In the genomic region with DNA sequence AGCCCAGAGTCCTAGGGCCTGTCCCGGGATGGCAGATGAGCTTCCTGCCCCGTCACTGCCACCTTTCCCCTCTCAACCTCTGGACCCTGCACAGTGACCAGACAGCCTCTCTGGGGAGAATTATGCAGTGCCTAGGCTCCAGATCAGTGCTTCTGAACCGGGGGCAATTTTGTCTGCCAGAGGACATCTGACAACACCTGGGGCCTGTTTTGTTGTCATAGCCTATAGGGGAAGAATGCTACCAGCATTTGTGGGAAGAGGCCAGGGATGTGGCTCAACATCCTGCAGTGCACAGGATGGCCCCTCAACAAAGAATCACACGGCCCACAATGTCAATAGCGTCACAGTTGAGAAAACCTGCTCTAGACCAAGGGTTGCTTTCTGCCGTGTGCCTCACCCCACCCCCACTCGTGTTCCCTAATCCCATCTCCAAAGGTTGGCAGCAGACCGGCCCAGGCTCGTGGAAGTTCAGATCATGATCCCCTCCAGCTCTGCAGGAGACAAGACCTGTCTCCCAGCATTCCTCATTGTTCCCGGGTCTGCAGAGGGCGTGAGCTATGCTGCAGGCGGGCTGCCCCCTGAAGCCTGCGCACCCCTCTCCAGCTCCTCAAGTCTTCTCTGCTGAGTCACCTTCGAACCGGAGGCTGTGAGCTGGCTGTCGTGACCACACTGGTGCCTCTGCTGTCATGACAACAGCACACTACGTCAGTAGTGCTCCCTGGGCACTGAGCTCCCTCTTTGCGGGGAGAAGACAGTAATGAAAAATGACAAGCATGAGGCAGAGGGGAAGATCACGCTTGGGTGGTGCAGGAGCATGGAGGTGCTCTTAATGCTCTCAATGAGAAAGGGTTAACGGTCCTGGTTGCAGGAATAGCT, we compare ENCODE assay signal across 1 cellular context.
TF ChIP-seq lines count a peak whose summit lies in the region.

No MANE protein-coding gene starts in this region.

TF ChIP-seq in HepG2, 621 proteins besides CTCF, POLR2A, EP300 and RAD21 (continued from another document and continues in another):
- TF ChIP-seq, protein P1, sequence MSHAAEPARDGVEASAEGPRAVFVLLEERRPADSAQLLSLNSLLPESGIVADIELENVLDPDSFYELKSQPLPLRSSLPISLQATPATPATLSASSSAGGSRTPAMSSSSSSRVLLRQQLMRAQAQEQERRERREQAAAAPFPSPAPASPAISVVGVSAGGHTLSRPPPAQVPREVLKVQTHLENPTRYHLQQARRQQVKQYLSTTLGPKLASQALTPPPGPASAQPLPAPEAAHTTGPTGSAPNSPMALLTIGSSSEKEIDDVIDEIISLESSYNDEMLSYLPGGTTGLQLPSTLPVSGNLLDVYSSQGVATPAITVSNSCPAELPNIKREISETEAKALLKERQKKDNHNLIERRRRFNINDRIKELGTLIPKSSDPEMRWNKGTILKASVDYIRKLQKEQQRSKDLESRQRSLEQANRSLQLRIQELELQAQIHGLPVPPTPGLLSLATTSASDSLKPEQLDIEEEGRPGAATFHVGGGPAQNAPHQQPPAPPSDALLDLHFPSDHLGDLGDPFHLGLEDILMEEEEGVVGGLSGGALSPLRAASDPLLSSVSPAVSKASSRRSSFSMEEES (CRISPR knock-in tag; IDR thresholded peaks at IDR 0.05), result peak; percentile 53
- TF ChIP-seq ZNF724P (CRISPR knock-in tag; IDR thresholded peaks at IDR 0.05; ENCODE audit: borderline replicate concordance) (no peak), ZNF30 (CRISPR knock-in tag; IDR thresholded peaks at IDR 0.05) (no peak), TOE1 (CRISPR knock-in tag; IDR thresholded peaks at IDR 0.05) (no peak), ZNF101 (CRISPR knock-in tag; IDR thresholded peaks at IDR 0.05; ENCODE audit: borderline replicate concordance, low read depth) (no peak), GFI1 (CRISPR knock-in tag; IDR thresholded peaks at IDR 0.05; ENCODE audit: borderline replicate concordance) (peak; percentile 33; the same call in 1 of the 2 replicates), ZNF496 (CRISPR knock-in tag; IDR thresholded peaks at IDR 0.05; ENCODE audit: insufficient replicate concordance) (no peak), KLF12 (CRISPR knock-in tag; IDR thresholded peaks at IDR 0.05; ENCODE audit: borderline replicate concordance) (no peak), NFYC (CRISPR knock-in tag; IDR thresholded peaks at IDR 0.05) (no peak; the same call in 1 of the 2 replicates), ERF (CRISPR knock-in tag; IDR thresholded peaks at IDR 0.05) (peak; percentile 31; the same call in 1 of the 2 replicates), YEATS4 (CRISPR knock-in tag; IDR thresholded peaks at IDR 0.05; ENCODE audit: borderline replicate concordance) (peak; percentile 61; the same call in 1 of the 2 replicates), REL (CRISPR knock-in tag; conservative IDR thresholded peaks at IDR 0.05) (peak; percentile 28; the same call in 1 of the 2 replicates), PPARG (CRISPR knock-in tag; conservative IDR thresholded peaks at IDR 0.05) (peak; percentile 97), HMGA1 (CRISPR knock-in tag; conservative IDR thresholded peaks at IDR 0.05) (no peak), ZBTB8A (CRISPR knock-in tag; IDR thresholded peaks at IDR 0.05; ENCODE audit: borderline replicate concordance, low read depth) (no peak), MAFG (CRISPR knock-in tag; IDR thresholded peaks at IDR 0.05) (peak; percentile 75; the same call in 1 of the 2 replicates), ZFP36L1 (CRISPR knock-in tag; IDR thresholded peaks at IDR 0.05) (peak; percentile 65; the same call in 1 of the 2 replicates), MAFK (conservative IDR thresholded peaks at IDR 0.05 in 1 of 2, IDR thresholded peaks at IDR 0.05 in 1 of 2; ENCODE audit: low read length in 2 of 2) (peak; percentile 0 to 62; a peak in 2 of 4 replicates), HNF4A (CRISPR knock-in tag; IDR thresholded peaks at IDR 0.05) (peak; percentile 89), FOXA3 (CRISPR knock-in tag; IDR thresholded peaks at IDR 0.05) (peak; percentile 76), FOXM1 (CRISPR knock-in tag; IDR thresholded peaks at IDR 0.05) (no peak), ETV6 (CRISPR knock-in tag; conservative IDR thresholded peaks at IDR 0.05) (no peak), ZNF160 (CRISPR knock-in tag; IDR thresholded peaks at IDR 0.05) (0 out of 2 replicates have a peak, but pooled peaks have one; percentile 63), SYNCRIP (IDR thresholded peaks at IDR 0.05; ENCODE audit: insufficient read depth, low read depth, low read length) (no peak), POLR2AphosphoS5 (IDR thresholded peaks at IDR 0.05; ENCODE audit: low read depth, low read length) (peak; percentile 60)
- TF ChIP-seq, protein P2, sequence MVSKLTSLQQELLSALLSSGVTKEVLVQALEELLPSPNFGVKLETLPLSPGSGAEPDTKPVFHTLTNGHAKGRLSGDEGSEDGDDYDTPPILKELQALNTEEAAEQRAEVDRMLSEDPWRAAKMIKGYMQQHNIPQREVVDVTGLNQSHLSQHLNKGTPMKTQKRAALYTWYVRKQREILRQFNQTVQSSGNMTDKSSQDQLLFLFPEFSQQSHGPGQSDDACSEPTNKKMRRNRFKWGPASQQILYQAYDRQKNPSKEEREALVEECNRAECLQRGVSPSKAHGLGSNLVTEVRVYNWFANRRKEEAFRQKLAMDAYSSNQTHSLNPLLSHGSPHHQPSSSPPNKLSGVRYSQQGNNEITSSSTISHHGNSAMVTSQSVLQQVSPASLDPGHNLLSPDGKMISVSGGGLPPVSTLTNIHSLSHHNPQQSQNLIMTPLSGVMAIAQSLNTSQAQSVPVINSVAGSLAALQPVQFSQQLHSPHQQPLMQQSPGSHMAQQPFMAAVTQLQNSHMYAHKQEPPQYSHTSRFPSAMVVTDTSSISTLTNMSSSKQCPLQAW (CRISPR knock-in tag; IDR thresholded peaks at IDR 0.05), result peak; percentile 74
- TF ChIP-seq, protein P3, sequence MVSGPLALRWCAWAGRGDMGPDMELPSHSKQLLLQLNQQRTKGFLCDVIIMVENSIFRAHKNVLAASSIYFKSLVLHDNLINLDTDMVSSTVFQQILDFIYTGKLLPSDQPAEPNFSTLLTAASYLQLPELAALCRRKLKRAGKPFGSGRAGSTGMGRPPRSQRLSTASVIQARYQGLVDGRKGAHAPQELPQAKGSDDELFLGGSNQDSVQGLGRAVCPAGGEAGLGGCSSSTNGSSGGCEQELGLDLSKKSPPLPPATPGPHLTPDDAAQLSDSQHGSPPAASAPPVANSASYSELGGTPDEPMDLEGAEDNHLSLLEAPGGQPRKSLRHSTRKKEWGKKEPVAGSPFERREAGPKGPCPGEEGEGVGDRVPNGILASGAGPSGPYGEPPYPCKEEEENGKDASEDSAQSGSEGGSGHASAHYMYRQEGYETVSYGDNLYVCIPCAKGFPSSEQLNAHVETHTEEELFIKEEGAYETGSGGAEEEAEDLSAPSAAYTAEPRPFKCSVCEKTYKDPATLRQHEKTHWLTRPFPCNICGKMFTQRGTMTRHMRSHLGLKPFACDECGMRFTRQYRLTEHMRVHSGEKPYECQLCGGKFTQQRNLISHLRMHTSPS (CRISPR knock-in tag; IDR thresholded peaks at IDR 0.05; ENCODE audit: low read depth), result no peak
- TF ChIP-seq, protein P4, sequence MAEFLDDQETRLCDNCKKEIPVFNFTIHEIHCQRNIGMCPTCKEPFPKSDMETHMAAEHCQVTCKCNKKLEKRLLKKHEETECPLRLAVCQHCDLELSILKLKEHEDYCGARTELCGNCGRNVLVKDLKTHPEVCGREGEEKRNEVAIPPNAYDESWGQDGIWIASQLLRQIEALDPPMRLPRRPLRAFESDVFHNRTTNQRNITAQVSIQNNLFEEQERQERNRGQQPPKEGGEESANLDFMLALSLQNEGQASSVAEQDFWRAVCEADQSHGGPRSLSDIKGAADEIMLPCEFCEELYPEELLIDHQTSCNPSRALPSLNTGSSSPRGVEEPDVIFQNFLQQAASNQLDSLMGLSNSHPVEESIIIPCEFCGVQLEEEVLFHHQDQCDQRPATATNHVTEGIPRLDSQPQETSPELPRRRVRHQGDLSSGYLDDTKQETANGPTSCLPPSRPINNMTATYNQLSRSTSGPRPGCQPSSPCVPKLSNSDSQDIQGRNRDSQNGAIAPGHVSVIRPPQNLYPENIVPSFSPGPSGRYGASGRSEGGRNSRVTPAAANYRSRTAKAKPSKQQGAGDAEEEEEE (CRISPR knock-in tag; IDR thresholded peaks at IDR 0.05; ENCODE audit: borderline replicate concordance), result no peak
- TF ChIP-seq, protein P5, sequence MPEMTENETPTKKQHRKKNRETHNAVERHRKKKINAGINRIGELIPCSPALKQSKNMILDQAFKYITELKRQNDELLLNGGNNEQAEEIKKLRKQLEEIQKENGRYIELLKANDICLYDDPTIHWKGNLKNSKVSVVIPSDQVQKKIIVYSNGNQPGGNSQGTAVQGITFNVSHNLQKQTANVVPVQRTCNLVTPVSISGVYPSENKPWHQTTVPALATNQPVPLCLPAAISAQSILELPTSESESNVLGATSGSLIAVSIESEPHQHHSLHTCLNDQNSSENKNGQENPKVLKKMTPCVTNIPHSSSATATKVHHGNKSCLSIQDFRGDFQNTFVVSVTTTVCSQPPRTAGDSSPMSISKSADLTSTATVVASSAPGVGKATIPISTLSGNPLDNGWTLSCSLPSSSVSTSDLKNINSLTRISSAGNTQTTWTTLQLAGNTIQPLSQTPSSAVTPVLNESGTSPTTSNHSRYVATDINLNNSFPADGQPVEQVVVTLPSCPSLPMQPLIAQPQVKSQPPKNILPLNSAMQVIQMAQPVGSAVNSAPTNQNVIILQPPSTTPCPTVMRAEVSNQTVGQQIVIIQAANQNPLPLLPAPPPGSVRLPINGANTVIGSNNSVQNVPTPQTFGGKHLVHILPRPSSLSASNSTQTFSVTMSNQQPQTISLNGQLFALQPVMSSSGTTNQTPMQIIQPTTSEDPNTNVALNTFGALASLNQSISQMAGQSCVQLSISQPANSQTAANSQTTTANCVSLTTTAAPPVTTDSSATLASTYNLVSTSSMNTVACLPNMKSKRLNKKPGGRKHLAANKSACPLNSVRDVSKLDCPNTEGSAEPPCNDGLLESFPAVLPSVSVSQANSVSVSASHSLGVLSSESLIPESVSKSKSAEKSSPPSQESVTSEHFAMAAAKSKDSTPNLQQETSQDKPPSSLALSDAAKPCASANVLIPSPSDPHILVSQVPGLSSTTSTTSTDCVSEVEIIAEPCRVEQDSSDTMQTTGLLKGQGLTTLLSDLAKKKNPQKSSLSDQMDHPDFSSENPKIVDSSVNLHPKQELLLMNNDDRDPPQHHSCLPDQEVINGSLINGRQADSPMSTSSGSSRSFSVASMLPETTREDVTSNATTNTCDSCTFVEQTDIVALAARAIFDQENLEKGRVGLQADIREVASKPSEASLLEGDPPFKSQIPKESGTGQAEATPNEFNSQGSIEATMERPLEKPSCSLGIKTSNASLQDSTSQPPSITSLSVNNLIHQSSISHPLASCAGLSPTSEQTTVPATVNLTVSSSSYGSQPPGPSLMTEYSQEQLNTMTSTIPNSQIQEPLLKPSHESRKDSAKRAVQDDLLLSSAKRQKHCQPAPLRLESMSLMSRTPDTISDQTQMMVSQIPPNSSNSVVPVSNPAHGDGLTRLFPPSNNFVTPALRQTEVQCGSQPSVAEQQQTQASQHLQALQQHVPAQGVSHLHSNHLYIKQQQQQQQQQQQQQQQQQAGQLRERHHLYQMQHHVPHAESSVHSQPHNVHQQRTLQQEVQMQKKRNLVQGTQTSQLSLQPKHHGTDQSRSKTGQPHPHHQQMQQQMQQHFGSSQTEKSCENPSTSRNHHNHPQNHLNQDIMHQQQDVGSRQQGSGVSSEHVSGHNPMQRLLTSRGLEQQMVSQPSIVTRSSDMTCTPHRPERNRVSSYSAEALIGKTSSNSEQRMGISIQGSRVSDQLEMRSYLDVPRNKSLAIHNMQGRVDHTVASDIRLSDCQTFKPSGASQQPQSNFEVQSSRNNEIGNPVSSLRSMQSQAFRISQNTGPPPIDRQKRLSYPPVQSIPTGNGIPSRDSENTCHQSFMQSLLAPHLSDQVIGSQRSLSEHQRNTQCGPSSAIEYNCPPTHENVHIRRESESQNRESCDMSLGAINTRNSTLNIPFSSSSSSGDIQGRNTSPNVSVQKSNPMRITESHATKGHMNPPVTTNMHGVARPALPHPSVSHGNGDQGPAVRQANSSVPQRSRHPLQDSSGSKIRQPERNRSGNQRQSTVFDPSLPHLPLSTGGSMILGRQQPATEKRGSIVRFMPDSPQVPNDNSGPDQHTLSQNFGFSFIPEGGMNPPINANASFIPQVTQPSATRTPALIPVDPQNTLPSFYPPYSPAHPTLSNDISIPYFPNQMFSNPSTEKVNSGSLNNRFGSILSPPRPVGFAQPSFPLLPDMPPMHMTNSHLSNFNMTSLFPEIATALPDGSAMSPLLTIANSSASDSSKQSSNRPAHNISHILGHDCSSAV (CRISPR knock-in tag; IDR thresholded peaks at IDR 0.05; ENCODE audit: borderline replicate concordance), result no peak
- TF ChIP-seq, protein P6, sequence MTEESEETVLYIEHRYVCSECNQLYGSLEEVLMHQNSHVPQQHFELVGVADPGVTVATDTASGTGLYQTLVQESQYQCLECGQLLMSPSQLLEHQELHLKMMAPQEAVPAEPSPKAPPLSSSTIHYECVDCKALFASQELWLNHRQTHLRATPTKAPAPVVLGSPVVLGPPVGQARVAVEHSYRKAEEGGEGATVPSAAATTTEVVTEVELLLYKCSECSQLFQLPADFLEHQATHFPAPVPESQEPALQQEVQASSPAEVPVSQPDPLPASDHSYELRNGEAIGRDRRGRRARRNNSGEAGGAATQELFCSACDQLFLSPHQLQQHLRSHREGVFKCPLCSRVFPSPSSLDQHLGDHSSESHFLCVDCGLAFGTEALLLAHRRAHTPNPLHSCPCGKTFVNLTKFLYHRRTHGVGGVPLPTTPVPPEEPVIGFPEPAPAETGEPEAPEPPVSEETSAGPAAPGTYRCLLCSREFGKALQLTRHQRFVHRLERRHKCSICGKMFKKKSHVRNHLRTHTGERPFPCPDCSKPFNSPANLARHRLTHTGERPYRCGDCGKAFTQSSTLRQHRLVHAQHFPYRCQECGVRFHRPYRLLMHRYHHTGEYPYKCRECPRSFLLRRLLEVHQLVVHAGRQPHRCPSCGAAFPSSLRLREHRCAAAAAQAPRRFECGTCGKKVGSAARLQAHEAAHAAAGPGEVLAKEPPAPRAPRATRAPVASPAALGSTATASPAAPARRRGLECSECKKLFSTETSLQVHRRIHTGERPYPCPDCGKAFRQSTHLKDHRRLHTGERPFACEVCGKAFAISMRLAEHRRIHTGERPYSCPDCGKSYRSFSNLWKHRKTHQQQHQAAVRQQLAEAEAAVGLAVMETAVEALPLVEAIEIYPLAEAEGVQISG (CRISPR knock-in tag; IDR thresholded peaks at IDR 0.05), result peak; percentile 40
- TF ChIP-seq, protein P7, sequence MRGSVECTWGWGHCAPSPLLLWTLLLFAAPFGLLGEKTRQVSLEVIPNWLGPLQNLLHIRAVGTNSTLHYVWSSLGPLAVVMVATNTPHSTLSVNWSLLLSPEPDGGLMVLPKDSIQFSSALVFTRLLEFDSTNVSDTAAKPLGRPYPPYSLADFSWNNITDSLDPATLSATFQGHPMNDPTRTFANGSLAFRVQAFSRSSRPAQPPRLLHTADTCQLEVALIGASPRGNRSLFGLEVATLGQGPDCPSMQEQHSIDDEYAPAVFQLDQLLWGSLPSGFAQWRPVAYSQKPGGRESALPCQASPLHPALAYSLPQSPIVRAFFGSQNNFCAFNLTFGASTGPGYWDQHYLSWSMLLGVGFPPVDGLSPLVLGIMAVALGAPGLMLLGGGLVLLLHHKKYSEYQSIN (CRISPR knock-in tag; IDR thresholded peaks at IDR 0.05; ENCODE audit: borderline replicate concordance), result no peak
- TF ChIP-seq, protein P8, sequence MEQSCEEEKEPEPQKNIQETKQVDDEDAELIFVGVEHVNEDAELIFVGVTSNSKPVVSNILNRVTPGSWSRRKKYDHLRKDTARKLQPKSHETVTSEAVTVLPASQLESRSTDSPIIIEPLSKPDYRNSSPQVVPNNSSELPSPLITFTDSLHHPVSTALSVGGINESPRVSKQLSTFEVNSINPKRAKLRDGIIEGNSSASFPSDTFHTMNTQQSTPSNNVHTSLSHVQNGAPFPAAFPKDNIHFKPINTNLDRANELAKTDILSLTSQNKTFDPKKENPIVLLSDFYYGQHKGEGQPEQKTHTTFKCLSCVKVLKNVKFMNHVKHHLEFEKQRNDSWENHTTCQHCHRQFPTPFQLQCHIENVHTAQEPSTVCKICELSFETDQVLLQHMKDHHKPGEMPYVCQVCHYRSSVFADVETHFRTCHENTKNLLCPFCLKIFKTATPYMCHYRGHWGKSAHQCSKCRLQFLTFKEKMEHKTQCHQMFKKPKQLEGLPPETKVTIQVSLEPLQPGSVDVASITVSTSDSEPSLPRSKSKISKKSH (CRISPR knock-in tag; IDR thresholded peaks at IDR 0.05; ENCODE audit: borderline replicate concordance), result no peak
